ENCODE assay signal across 8 cellular contexts in the genomic region with DNA sequence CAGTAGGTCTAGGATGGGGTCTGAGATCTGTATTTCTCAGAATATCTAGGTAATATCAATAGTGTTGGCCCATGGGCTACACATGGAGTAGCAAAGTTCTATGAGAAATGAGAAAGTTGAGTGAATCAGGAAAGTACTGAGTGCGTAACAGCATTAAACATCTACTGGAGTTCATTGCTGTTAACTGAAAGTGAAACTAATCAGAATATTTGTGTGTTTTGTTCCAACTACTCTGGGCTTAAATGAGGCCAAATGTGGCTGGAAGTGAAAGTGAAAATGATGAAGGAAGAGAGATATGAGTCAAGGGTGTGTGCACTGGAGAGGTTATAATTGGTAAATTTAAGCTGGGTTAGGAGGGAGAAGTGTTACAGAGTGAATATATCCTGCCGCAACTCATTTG. TPM values are rescaled to one million over a fixed set of nuclear protein-coding genes. Genes with fewer than 3 reads are reported as not detected.
DNase-seq lines count a peak whose midpoint lies in the region; ATAC-seq, FAIRE-seq and TF ChIP-seq lines count a peak whose summit lies in the region.

No MANE protein-coding gene starts in this region.

- peak overlapping the region; percentile 34 for H3K4me3 ChIP-seq in left ventricle myocardium inferior
- H3K4me3 ChIP-seq in coronary artery: peak overlapping the region; percentile 30
- H3K4me3 ChIP-seq in small intestine (ENCODE audit: low read depth in 1 of 2, low read length in 2 of 2): peak overlapping the region in 1 of 2 donors; percentile 19

- no peaks in the 10 kb centered on the region for H3K27me3 ChIP-seq in left ventricle myocardium inferior (ENCODE audit: low read depth)
- no peaks in the 10 kb centered on the region for H3K27me3 ChIP-seq in small intestine (ENCODE audit: control insufficient read depth in 2 of 2, insufficient read depth in 2 of 2, low read length in 2 of 2)

- FAIRE-seq in small intestine (lab: Jason Lieb, UNC): peak; percentile 15

- DNase-seq in left ventricle myocardium inferior (no peak), Right ventricle myocardium inferior (ENCODE audit: missing footprints) (no peak), NCI-H69 (lab: John Stamatoyannopoulos, UW) (peak; percentile 19), coronary artery (ENCODE audit: low spot score) (no peak), small intestine (peak; percentile 91), activated gamma-delta T cell treated with Interleukin-2 at 50 U/mL for 16 hours (no peak), NCI-H1092 (lab: John Stamatoyannopoulos, UW) (no peak)

- 12 to 21% (median 18%) methylated on average over 2 of the region's 2 CpGs for WGBS in small intestine, 3 donors

- H3K4me1 ChIP-seq in left ventricle myocardium inferior: no peaks in the 10 kb centered on the region
- no peaks in the 10 kb centered on the region for H3K4me1 ChIP-seq in small intestine (ENCODE audit: control insufficient read depth in 2 of 2, insufficient read depth in 1 of 2, low read depth in 1 of 2, low read length in 1 of 2)

- TF ChIP-seq CTCF in left ventricle myocardium inferior (IDR thresholded peaks at IDR 0.05; ENCODE audit: borderline replicate concordance) (no peak), coronary artery (IDR thresholded peaks at IDR 0.05) (no peak)

- H3K36me3 ChIP-seq in left ventricle myocardium inferior (no peaks in the 10 kb centered on the region), small intestine (ENCODE audit: control insufficient read depth in 2 of 2, insufficient read depth in 2 of 2, low read length in 2 of 2) (no peaks in the 10 kb centered on the region)

- ATAC-seq in Right ventricle myocardium inferior (no peak), HG02763 (IDR thresholded peaks at IDR 0.05; ENCODE audit: unreplicated experiment) (peak; percentile 100)

- intact Hi-C loops in left ventricle myocardium inferior (cut with micrococcal nuclease): no loop called here
- intact Hi-C loops in Right ventricle myocardium inferior (cut with DNase I): no loop called here

- H3K27ac ChIP-seq in left ventricle myocardium inferior (replicated peaks): no peak overlapping the region
- no peak overlapping the region for H3K27ac ChIP-seq in coronary artery
- H3K27ac ChIP-seq in small intestine (ENCODE audit: low read depth in 1 of 2, low read length in 1 of 2): peak overlapping the region; percentile 37 to 41

- H3K9me3 ChIP-seq in left ventricle myocardium inferior (replicated peaks) (peaks cover 17% of the 10 kb centered on the region), small intestine (ENCODE audit: control insufficient read depth, low read depth) (no peaks in the 10 kb centered on the region)

RNA-seq across cellular contexts. Expression of a gene that starts 46.5 kb away (rescaled TPM):
- total RNA-seq in left ventricle myocardium inferior (60.3 TPM), Right ventricle myocardium inferior (44.1 TPM)
- 10 to 100 TPM; 11.0 to 19.7 (median 11.1) TPM for polyA plus RNA-seq in small intestine

Comparison
In these comparisons a context has a peak if more than half of its experiments do, and no peak if none do; other contexts are left out.
1. DNase-seq: peak in NCI-H69 (single experiment) and small intestine (single experiment); none in left ventricle myocardium inferior (single experiment), Right ventricle myocardium inferior (single experiment), coronary artery (single experiment), activated gamma-delta T cell treated with Interleukin-2 at 50 U/mL for 16 hours (single experiment) and NCI-H1092 (single experiment).
2. H3K27ac ChIP-seq: peak in small intestine (2 of 2); none in left ventricle myocardium inferior (single experiment) and coronary artery (0 of 2).